ENCODE assay signal across 8 cellular contexts in genomic region chr17:35449371-35449931, GRCh38. TPM values are rescaled to one million over a fixed set of nuclear protein-coding genes. Genes with fewer than 3 reads are reported as not detected.
DNase-seq lines count a peak whose midpoint lies in the region; ATAC-seq and TF ChIP-seq lines count a peak whose summit lies in the region.

No MANE protein-coding gene starts in this region.

- H3K4me3 ChIP-seq in muscle layer of duodenum (ENCODE audit: low read depth in 1 of 2, low read length in 2 of 2) = peak overlapping the region; percentile 28 to 47

- TF ChIP-seq POLR2A in GM18505 (IDR thresholded peaks at IDR 0.05; ENCODE audit: borderline replicate concordance, extremely low read depth, insufficient read depth, insufficient read length) = no peak

- peaks cover 16% of the 10 kb centered on the region for H3K27me3 Mint-ChIP-seq in chondrocyte (ENCODE audit: low read depth)

- no peaks in the 10 kb centered on the region for H3K9me3 ChIP-seq in muscle layer of duodenum (ENCODE audit: control insufficient read depth in 1 of 2, low read length in 2 of 2)

- TF ChIP-seq CTCF in chondrocyte (IDR thresholded peaks at IDR 0.05) = no peak

- peaks cover 12% of the 10 kb centered on the region for H3K4me1 Mint-ChIP-seq in chondrocyte (ENCODE audit: low read depth)

- H3K27me3 ChIP-seq in muscle layer of duodenum (ENCODE audit: low read depth, low read length) = no peaks in the 10 kb centered on the region

- H3K4me3 Mint-ChIP-seq in chondrocyte (ENCODE audit: unreplicated experiment) = peak overlapping the region; percentile 59

- no peak overlapping the region for H3K27ac ChIP-seq in muscle layer of duodenum (ENCODE audit: low read length)

- H3K27ac Mint-ChIP-seq in chondrocyte (ENCODE audit: unreplicated experiment) = no peak overlapping the region

- H3K4me1 ChIP-seq in muscle layer of duodenum (ENCODE audit: control insufficient read depth in 1 of 2, insufficient read depth in 2 of 2, low read length in 2 of 2) = peaks cover 3 to 14% of the 10 kb centered on the region in 2 donors

- DNase-seq in CD1c-positive myeloid dendritic cell (ENCODE audit: extremely low spot score) (peak; percentile 42), chondrocyte (ENCODE audit: low spot score) (no peak), medulla oblongata (ENCODE audit: extremely low spot score) (no peak), SHP77 treated with DMSO at 0.1 percent for 48 hours (lab: John Stamatoyannopoulos, UW) (no peak)

- ATAC-seq in HG03108 (IDR thresholded peaks at IDR 0.05; ENCODE audit: unreplicated experiment) = peak; percentile 25
- no peak for ATAC-seq in GM18505 (IDR thresholded peaks at IDR 0.05; ENCODE audit: unreplicated experiment)
- ATAC-seq in GM21825 (IDR thresholded peaks at IDR 0.05; ENCODE audit: unreplicated experiment) = no peak

- no peaks in the 10 kb centered on the region for H3K36me3 Mint-ChIP-seq in chondrocyte (ENCODE audit: low read depth)

- no peaks in the 10 kb centered on the region for H3K36me3 ChIP-seq in muscle layer of duodenum (ENCODE audit: control insufficient read depth in 1 of 2, insufficient read depth in 2 of 2, low read length in 2 of 2)

- peaks cover 2% of the 10 kb centered on the region for H3K9me3 Mint-ChIP-seq in chondrocyte (ENCODE audit: low read depth)

RNA-seq across cellular contexts. Expression of gene SLFN13, which starts 0.9 kb away (rescaled TPM):
- 4.5 to 5.0 TPM (median 4.9 TPM) in 3 replicates for total RNA-seq in chondrocyte

RNA-seq across cellular contexts. Expression of gene SLFN12, which starts 17.2 kb away (rescaled TPM):
- 10.5 to 19.2 TPM (median 13.1 TPM) in 3 replicates for total RNA-seq in chondrocyte
